In genomic region chr5:16544607-16545374, GRCh38 we compare ENCODE assay signal across 1 cellular context.
TF ChIP-seq lines count a peak whose summit lies in the region.

No MANE protein-coding gene starts in this region.

TF ChIP-seq in GM23338, 12 proteins besides CTCF, POLR2A, EP300 and RAD21 (continued from another document):
- TF ChIP-seq ZNF462 (CRISPR knock-in tag; IDR thresholded peaks at IDR 0.05), result no peak
- TF ChIP-seq ZNF331 (CRISPR knock-in tag; IDR thresholded peaks at IDR 0.05; ENCODE audit: low read depth), result no peak
